Comparison of ENCODE assay signal across 1 cellular context in the genomic region with DNA sequence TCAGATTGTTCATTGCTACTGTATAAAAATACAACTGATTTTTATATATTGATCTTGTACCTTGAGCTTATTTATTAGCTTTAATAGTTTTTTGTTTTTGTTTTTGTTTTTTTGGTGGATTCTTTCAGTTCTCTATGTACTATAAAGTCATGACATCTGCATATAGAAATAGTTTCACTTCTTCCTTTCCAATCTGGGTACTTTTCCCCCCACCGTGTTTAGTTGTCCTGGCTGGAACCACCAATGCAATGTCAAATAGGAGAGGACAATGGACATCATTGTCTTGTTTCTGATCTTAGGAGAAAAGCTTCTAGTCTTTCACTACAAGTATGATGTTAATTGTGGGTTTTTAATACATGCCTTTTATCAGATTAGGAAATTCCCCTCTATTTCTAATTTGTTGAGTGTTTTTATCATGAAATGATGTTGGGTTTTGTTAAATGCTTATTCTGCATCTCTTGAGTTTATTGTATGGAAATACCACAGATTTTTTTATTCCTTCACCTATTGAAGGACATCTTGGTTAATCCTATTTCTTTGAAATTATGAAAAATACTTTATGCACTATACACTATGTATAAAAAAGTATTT.
TF ChIP-seq lines count a peak whose summit lies in the region.

No MANE protein-coding gene starts in this region.

TF ChIP-seq in GM12878, 131 proteins besides CTCF, POLR2A, EP300 and RAD21 (continued from another document):
- TF ChIP-seq, protein P1, sequence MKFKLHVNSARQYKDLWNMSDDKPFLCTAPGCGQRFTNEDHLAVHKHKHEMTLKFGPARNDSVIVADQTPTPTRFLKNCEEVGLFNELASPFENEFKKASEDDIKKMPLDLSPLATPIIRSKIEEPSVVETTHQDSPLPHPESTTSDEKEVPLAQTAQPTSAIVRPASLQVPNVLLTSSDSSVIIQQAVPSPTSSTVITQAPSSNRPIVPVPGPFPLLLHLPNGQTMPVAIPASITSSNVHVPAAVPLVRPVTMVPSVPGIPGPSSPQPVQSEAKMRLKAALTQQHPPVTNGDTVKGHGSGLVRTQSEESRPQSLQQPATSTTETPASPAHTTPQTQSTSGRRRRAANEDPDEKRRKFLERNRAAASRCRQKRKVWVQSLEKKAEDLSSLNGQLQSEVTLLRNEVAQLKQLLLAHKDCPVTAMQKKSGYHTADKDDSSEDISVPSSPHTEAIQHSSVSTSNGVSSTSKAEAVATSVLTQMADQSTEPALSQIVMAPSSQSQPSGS (IDR thresholded peaks at IDR 0.05; ENCODE audit: low read length): 0 out of 2 replicates have a peak, but pooled peaks have one; percentile 36
- TF ChIP-seq, protein P2, sequence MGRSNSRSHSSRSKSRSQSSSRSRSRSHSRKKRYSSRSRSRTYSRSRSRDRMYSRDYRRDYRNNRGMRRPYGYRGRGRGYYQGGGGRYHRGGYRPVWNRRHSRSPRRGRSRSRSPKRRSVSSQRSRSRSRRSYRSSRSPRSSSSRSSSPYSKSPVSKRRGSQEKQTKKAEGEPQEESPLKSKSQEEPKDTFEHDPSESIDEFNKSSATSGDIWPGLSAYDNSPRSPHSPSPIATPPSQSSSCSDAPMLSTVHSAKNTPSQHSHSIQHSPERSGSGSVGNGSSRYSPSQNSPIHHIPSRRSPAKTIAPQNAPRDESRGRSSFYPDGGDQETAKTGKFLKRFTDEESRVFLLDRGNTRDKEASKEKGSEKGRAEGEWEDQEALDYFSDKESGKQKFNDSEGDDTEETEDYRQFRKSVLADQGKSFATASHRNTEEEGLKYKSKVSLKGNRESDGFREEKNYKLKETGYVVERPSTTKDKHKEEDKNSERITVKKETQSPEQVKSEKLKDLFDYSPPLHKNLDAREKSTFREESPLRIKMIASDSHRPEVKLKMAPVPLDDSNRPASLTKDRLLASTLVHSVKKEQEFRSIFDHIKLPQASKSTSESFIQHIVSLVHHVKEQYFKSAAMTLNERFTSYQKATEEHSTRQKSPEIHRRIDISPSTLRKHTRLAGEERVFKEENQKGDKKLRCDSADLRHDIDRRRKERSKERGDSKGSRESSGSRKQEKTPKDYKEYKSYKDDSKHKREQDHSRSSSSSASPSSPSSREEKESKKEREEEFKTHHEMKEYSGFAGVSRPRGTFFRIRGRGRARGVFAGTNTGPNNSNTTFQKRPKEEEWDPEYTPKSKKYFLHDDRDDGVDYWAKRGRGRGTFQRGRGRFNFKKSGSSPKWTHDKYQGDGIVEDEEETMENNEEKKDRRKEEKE (IDR thresholded peaks at IDR 0.05): no peak
- TF ChIP-seq SMARCA5 (IDR thresholded peaks at IDR 0.05): no peak
- TF ChIP-seq, protein P3, sequence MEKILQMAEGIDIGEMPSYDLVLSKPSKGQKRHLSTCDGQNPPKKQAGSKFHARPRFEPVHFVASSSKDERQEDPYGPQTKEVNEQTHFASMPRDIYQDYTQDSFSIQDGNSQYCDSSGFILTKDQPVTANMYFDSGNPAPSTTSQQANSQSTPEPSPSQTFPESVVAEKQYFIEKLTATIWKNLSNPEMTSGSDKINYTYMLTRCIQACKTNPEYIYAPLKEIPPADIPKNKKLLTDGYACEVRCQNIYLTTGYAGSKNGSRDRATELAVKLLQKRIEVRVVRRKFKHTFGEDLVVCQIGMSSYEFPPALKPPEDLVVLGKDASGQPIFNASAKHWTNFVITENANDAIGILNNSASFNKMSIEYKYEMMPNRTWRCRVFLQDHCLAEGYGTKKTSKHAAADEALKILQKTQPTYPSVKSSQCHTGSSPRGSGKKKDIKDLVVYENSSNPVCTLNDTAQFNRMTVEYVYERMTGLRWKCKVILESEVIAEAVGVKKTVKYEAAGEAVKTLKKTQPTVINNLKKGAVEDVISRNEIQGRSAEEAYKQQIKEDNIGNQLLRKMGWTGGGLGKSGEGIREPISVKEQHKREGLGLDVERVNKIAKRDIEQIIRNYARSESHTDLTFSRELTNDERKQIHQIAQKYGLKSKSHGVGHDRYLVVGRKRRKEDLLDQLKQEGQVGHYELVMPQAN (conservative IDR thresholded peaks at IDR 0.05): no peak
- TF ChIP-seq POLR2AphosphoS2 (IDR thresholded peaks at IDR 0.05; ENCODE audit: low read depth, low read length): no peak
- TF ChIP-seq, protein P4, sequence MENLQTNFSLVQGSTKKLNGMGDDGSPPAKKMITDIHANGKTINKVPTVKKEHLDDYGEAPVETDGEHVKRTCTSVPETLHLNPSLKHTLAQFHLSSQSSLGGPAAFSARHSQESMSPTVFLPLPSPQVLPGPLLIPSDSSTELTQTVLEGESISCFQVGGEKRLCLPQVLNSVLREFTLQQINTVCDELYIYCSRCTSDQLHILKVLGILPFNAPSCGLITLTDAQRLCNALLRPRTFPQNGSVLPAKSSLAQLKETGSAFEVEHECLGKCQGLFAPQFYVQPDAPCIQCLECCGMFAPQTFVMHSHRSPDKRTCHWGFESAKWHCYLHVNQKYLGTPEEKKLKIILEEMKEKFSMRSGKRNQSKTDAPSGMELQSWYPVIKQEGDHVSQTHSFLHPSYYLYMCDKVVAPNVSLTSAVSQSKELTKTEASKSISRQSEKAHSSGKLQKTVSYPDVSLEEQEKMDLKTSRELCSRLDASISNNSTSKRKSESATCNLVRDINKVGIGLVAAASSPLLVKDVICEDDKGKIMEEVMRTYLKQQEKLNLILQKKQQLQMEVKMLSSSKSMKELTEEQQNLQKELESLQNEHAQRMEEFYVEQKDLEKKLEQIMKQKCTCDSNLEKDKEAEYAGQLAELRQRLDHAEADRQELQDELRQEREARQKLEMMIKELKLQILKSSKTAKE (IDR thresholded peaks at IDR 0.05; ENCODE audit: low read depth, poor library complexity, severe bottlenecking): peak; percentile 36
- TF ChIP-seq PAX5 (IDR thresholded peaks at IDR 0.05; ENCODE audit: borderline replicate concordance, low read depth, low read length): no peak
- no peak for TF ChIP-seq NR2C2 (IDR thresholded peaks at IDR 0.05; ENCODE audit: borderline replicate concordance, control insufficient read depth, insufficient read length, low read depth)
- TF ChIP-seq EED (IDR thresholded peaks at IDR 0.05; ENCODE audit: low read depth): no peak
- no peak for TF ChIP-seq ETV6 (conservative IDR thresholded peaks at IDR 0.05 in 1 of 2, IDR thresholded peaks at IDR 0.05 in 1 of 2; ENCODE audit: borderline replicate concordance in 1 of 2, low read depth in 1 of 2)
- TF ChIP-seq, protein P5, sequence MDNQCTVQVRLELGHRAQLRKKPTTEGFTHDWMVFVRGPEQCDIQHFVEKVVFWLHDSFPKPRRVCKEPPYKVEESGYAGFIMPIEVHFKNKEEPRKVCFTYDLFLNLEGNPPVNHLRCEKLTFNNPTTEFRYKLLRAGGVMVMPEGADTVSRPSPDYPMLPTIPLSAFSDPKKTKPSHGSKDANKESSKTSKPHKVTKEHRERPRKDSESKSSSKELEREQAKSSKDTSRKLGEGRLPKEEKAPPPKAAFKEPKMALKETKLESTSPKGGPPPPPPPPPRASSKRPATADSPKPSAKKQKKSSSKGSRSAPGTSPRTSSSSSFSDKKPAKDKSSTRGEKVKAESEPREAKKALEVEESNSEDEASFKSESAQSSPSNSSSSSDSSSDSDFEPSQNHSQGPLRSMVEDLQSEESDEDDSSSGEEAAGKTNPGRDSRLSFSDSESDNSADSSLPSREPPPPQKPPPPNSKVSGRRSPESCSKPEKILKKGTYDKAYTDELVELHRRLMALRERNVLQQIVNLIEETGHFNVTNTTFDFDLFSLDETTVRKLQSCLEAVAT (IDR thresholded peaks at IDR 0.05): peak; percentile 33; the same call in 1 of the 2 replicates
- TF ChIP-seq SIX5 (IDR thresholded peaks at IDR 0.05; ENCODE audit: low read depth, low read length, severe bottlenecking): no peak
- no peak for TF ChIP-seq WRNIP1 (IDR thresholded peaks at IDR 0.05; ENCODE audit: borderline replicate concordance, low read depth, low read length)
- TF ChIP-seq CBFB (IDR thresholded peaks at IDR 0.05; ENCODE audit: low read depth): no peak
- TF ChIP-seq RCOR1 (conservative IDR thresholded peaks at IDR 0.05; ENCODE audit: low read depth, low read length): no peak
- no peak for TF ChIP-seq CEBPB (IDR thresholded peaks at IDR 0.05; ENCODE audit: borderline replicate concordance in 1 of 2, low read depth in 2 of 2, low read length in 2 of 2)
